In the genomic region with DNA sequence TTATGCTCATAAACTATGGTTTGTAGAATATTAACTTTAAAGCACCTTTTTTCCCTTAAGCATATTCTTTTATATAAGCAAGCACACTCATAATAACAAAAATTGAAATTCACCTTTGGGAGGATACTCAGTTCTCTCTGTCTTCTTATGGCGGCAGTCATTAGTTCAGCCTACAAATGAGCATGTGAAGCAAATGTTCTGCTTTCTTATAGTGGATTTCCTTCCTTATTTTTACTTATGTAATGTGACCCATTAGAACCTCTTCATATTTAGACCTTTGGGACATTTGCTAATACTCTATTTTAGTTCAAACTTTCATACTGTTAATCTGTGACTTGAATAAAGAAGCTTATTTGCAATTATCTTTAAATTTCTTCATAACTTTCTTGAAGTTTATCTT, we compare ENCODE assay signal across 13 cellular contexts. TPM values are rescaled to one million over a fixed set of nuclear protein-coding genes. Genes with fewer than 3 reads are reported as not detected.
DNase-seq lines count a peak whose midpoint lies in the region; ATAC-seq lines count a peak whose summit lies in the region.
"Had no signal": no experiment of that assay in that cellular context is flagged by ENCODE, and none has a peak within 500 bp of the region (broad histone marks: within the 10 kb centered on the region; RNA-seq: fewer than 3 reads in every experiment).

A gene (minus strand): TSS at position 182 of the 400 bp plus-strand sequence. CDS start 21 bp downstream, at position 161.

- CTCF ChIA-PET in activated CD4-positive, alpha-beta T cell treated with anti-CD3 and anti-CD28 coated beads for 36 hours (lab: Charles Lee), result interaction anchor here (2.0 to 2.1 kb wide), 3 partner anchors 24 to 589 kb away, joined by 5 to 17 read pairs (median 15); no protein-coding TSS in a partner anchor

- peak within 1 kb of the TSS; percentile 26 for H3K4me3 Mint-ChIP-seq in activated CD4-positive, alpha-beta T cell treated with anti-CD3 and anti-CD28 coated beads for 36 hours
- peak within 1 kb of the TSS; percentile 57 for H3K4me3 Mint-ChIP-seq in T-helper 17 cell
- H3K4me3 Mint-ChIP-seq in stimulated activated effector memory CD8-positive, alpha-beta T cell treated with anti-CD3 and anti-CD28 coated beads, Interleukin-12 subunit alpha, Interleukin-12 subunit beta, amount 100 ng/mL, for 72 hours, result peak within 1 kb of the TSS; percentile 31
- H3K4me3 Mint-ChIP-seq: nephron progenitor cell had no signal

- no peaks in the 10 kb centered on the region for H3K9me3 ChIP-seq in T-helper 17 cell (ENCODE audit: control insufficient read depth, low read length, poor library complexity, severe bottlenecking)
- H3K9me3 ChIP-seq: SJSA1 had no signal

- intact Hi-C loops in activated CD4-positive, alpha-beta T cell treated with anti-CD3 and anti-CD28 coated beads for 36 hours (cut with DNase I, micrococcal nuclease), result loop anchor here in 1 of 2 experiments (2.0 to 5.0 kb wide), 2 partner anchors 102 to 161 kb away; no protein-coding TSS in a partner anchor
- intact Hi-C loops in left ventricle myocardium superior (cut with micrococcal nuclease), result no loop called here

- H3K9me3 Mint-ChIP-seq in activated CD4-positive, alpha-beta T cell treated with anti-CD3 and anti-CD28 coated beads for 36 hours (ENCODE audit: low read depth), result no peaks in the 10 kb centered on the region
- no peaks in the 10 kb centered on the region for H3K9me3 Mint-ChIP-seq in stimulated activated effector memory CD8-positive, alpha-beta T cell treated with anti-CD3 and anti-CD28 coated beads, Interleukin-12 subunit alpha, Interleukin-12 subunit beta, amount 100 ng/mL, for 72 hours
- H3K9me3 Mint-ChIP-seq: nephron progenitor cell had no signal

- no peak for ATAC-seq in activated CD4-positive, alpha-beta T cell treated with anti-CD3 and anti-CD28 coated beads for 36 hours
- ATAC-seq in T-helper 17 cell, result no peak
- peak; percentile 41 for ATAC-seq in left ventricle myocardium superior
- no peak for ATAC-seq in stimulated activated effector memory CD8-positive, alpha-beta T cell treated with anti-CD3 and anti-CD28 coated beads, Interleukin-12 subunit alpha, Interleukin-12 subunit beta, amount 100 ng/mL, for 72 hours

- peaks cover 10% of the 10 kb centered on the region for H3K4me1 Mint-ChIP-seq in activated CD4-positive, alpha-beta T cell treated with anti-CD3 and anti-CD28 coated beads for 36 hours
- peaks cover 4% of the 10 kb centered on the region for H3K4me1 Mint-ChIP-seq in T-helper 17 cell
- H3K4me1 Mint-ChIP-seq in stimulated activated effector memory CD8-positive, alpha-beta T cell treated with anti-CD3 and anti-CD28 coated beads, Interleukin-12 subunit alpha, Interleukin-12 subunit beta, amount 100 ng/mL, for 72 hours, result peaks cover 8% of the 10 kb centered on the region
- H3K4me1 Mint-ChIP-seq: nephron progenitor cell had no signal

- no peak for DNase-seq in activated CD4-positive, alpha-beta T cell treated with anti-CD3 and anti-CD28 coated beads for 36 hours
- no peak for DNase-seq in activated CD4-positive, alpha-beta T cell treated with anti-CD3 and anti-CD28 coated beads, Interleukin-2, amount 50 U/mL, for 48 hours
- no peak for DNase-seq in T-helper 17 cell
- DNase-seq in left ventricle myocardium superior, result no peak
- no peak for DNase-seq in stimulated activated effector memory CD8-positive, alpha-beta T cell treated with anti-CD3 and anti-CD28 coated beads, Interleukin-12 subunit alpha, Interleukin-12 subunit beta, amount 100 ng/mL, for 72 hours (ENCODE audit: low spot score in 2 of 2)
- no peak for DNase-seq in NK-92 treated with Interleukin-12 subunit alpha and Interleukin-12 subunit beta, amount 100 ng/mL, for 24 hours (lab: John Stamatoyannopoulos, UW)
- DNase-seq in NCI-H2029 treated with DMSO at 0.1 percent for 48 hours (lab: John Stamatoyannopoulos, UW), result no peak
- DNase-seq in NCI-H1417 treated with DMSO at 0.1 percent for 48 hours (lab: John Stamatoyannopoulos, UW), result no peak
- DNase-seq: NCI-H446, nephron progenitor cell had no signal

- no peaks in the 10 kb centered on the region for H3K36me3 Mint-ChIP-seq in activated CD4-positive, alpha-beta T cell treated with anti-CD3 and anti-CD28 coated beads for 36 hours (ENCODE audit: low read depth)
- H3K36me3 Mint-ChIP-seq in T-helper 17 cell (ENCODE audit: low read depth), result no peaks in the 10 kb centered on the region
- no peaks in the 10 kb centered on the region for H3K36me3 Mint-ChIP-seq in stimulated activated effector memory CD8-positive, alpha-beta T cell treated with anti-CD3 and anti-CD28 coated beads, Interleukin-12 subunit alpha, Interleukin-12 subunit beta, amount 100 ng/mL, for 72 hours

- H3K27me3 Mint-ChIP-seq in activated CD4-positive, alpha-beta T cell treated with anti-CD3 and anti-CD28 coated beads for 36 hours, result peaks cover 11% of the 10 kb centered on the region
- peaks cover 45% of the 10 kb centered on the region for H3K27me3 Mint-ChIP-seq in T-helper 17 cell

- H3K27ac Mint-ChIP-seq in activated CD4-positive, alpha-beta T cell treated with anti-CD3 and anti-CD28 coated beads for 36 hours, result peak within 1 kb of the TSS; percentile 40
- H3K27ac Mint-ChIP-seq in T-helper 17 cell, result no peak within 1 kb of the TSS
- no peak within 1 kb of the TSS for H3K27ac Mint-ChIP-seq in stimulated activated effector memory CD8-positive, alpha-beta T cell treated with anti-CD3 and anti-CD28 coated beads, Interleukin-12 subunit alpha, Interleukin-12 subunit beta, amount 100 ng/mL, for 72 hours
- H3K27ac Mint-ChIP-seq: nephron progenitor cell had no signal

- POLR2A ChIA-PET in activated CD4-positive, alpha-beta T cell treated with anti-CD3 and anti-CD28 coated beads for 36 hours (lab: Charles Lee), result no interaction called here

RNA-seq across cellular contexts. Expression of the gene that starts here (rescaled TPM):
- not detected for total RNA-seq in activated CD4-positive, alpha-beta T cell treated with anti-CD3 and anti-CD28 coated beads for 36 hours
- under 1 TPM; 0.26 to 0.82 TPM for total RNA-seq in T-helper 17 cell
- 1.2 TPM for total RNA-seq in left ventricle myocardium superior
- total RNA-seq: astrocyte, Daoy, SJSA1 had no signal
